ENCODE assay signal across 19 cellular contexts in genomic region chr1:7103322-7104052, GRCh38.
DNase-seq lines count a peak whose midpoint lies in the region; ATAC-seq, FAIRE-seq and TF ChIP-seq lines count a peak whose summit lies in the region.
"Had no signal": no experiment of that assay in that cellular context is flagged by ENCODE, and none has a peak within 500 bp of the region (broad histone marks: within the 10 kb centered on the region; RNA-seq: fewer than 3 reads in every experiment).

No MANE protein-coding gene starts in this region.

- H3K27me3 ChIP-seq in HepG2 (ENCODE audit: control insufficient read depth in 1 of 2, insufficient read depth in 2 of 2, low read length in 2 of 2) (peaks cover 0 to 4% of the 10 kb centered on the region in 2 experiments; a peak in 1 of 5 replicates), right lobe of liver (no peaks in the 10 kb centered on the region), GM12878 (replicated peaks in 1 of 2; ENCODE audit: control insufficient read depth in 2 of 2, insufficient read depth in 2 of 2, low read length in 1 of 2) (no peaks in the 10 kb centered on the region)

- TF ChIP-seq EP300 in HepG2 (IDR thresholded peaks at IDR 0.05; ENCODE audit: low read depth in 2 of 2, low read length in 2 of 2) (no peak), HepG2 (CRISPR knock-in tag; IDR thresholded peaks at IDR 0.05; ENCODE audit: borderline replicate concordance) (no peak), GM12878 (IDR thresholded peaks at IDR 0.05; ENCODE audit: borderline replicate concordance in 1 of 2, control insufficient read depth in 1 of 2, low read depth in 2 of 2, low read length in 2 of 2) (no peak)

- H3K79me2 ChIP-seq in HepG2 (ENCODE audit: insufficient read depth, low read length), result no peaks in the 10 kb centered on the region
- H3K79me2 ChIP-seq in GM12878 (ENCODE audit: control insufficient read depth, insufficient read depth, low read length), result no peaks in the 10 kb centered on the region

- BruUV-seq in HepG2 (replicated peaks; lab: Mats Ljungman, UMichigan) (no TSS peak), GM12878 (replicated peaks; lab: Mats Ljungman, UMichigan) (no TSS peak)

- in situ Hi-C loops in HepG2 (cut with HindIII; ENCODE audit: extremely low pct_ligation_motif_present, low pct_unique_long_range_greater_than_20kb), result no loop called here
- in situ Hi-C loops in GM12878 (cut with MboI), result no loop called here

- no peaks in the 10 kb centered on the region for H3K27me3 Mint-ChIP-seq in activated T-helper 1 cell treated with anti-CD3 and anti-CD28 coated beads, Interleukin-12 subunit alpha, Interleukin-12 subunit beta, Interleukin-2, Interleukin-4 antibody, amounts not matched to agents 30 ng/mL and 10 ng/mL and 1 ng/mL, durations not matched to agents 14 hours and 24 hours and 36 hours (ENCODE audit: insufficient read depth)
- H3K27me3 Mint-ChIP-seq in type B pancreatic cell, result peaks cover 19% of the 10 kb centered on the region

- no peak overlapping the region for H3K4me2 ChIP-seq in HepG2 (ENCODE audit: low read depth, low read length)
- H3K4me2 ChIP-seq in GM12878 (ENCODE audit: control insufficient read depth, insufficient read depth), result no peak overlapping the region

- intact Hi-C loops in HepG2 (cut with micrococcal nuclease; ENCODE audit: unreplicated experiment), result no loop called here
- intact Hi-C loops in right lobe of liver (cut with DNase I), result no loop called here
- intact Hi-C loops in GM12878 (cut with micrococcal nuclease; ENCODE audit: unreplicated experiment), result no loop called here
- intact Hi-C loops in activated T-helper 1 cell treated with anti-CD3 and anti-CD28 coated beads, Interleukin-12 subunit alpha, Interleukin-12 subunit beta, Interleukin-2, Interleukin-4 antibody, amounts not matched to agents 30 ng/mL and 10 ng/mL and 1 ng/mL, durations not matched to agents 14 hours and 24 hours and 36 hours (cut with micrococcal nuclease), result no loop called here
- intact Hi-C loops in mucosa of descending colon (cut with DNase I, micrococcal nuclease), result no loop called here

- H3K27ac ChIP-seq in HepG2 (ENCODE audit: extremely low read length, insufficient read depth, low read length) (no peak overlapping the region), right lobe of liver (no peak overlapping the region), GM12878 (ENCODE audit: control insufficient read depth, insufficient read depth) (no peak overlapping the region)
- H3K27ac ChIP-seq: BLaER1 treated with 17β-estradiol and CSF1 and Interleukin-3, amounts not matched to agents 10 nM and 100 nM had no signal

- H3K4me3 Mint-ChIP-seq in activated T-helper 1 cell treated with anti-CD3 and anti-CD28 coated beads, Interleukin-12 subunit alpha, Interleukin-12 subunit beta, Interleukin-2, Interleukin-4 antibody, amounts not matched to agents 30 ng/mL and 10 ng/mL and 1 ng/mL, durations not matched to agents 14 hours and 24 hours and 36 hours, result no peak overlapping the region
- no peak overlapping the region for H3K4me3 Mint-ChIP-seq in type B pancreatic cell
- H3K4me3 Mint-ChIP-seq: CD8-positive, alpha-beta T cell had no signal

- FAIRE-seq in HepG2 (lab: Jason Lieb, UNC), result peak; percentile 58
- peak; percentile 44 for FAIRE-seq in GM12878 (lab: Jason Lieb, UNC)
- FAIRE-seq: RCC 7860 had no signal

- TF ChIP-seq CTCF in HepG2 (CRISPR knock-in tag; IDR thresholded peaks at IDR 0.05) (no peak), right lobe of liver (IDR thresholded peaks at IDR 0.05) (no peak), GM12878 (IDR thresholded peaks at IDR 0.05 in 2 of 3, conservative IDR thresholded peaks at IDR 0.05 in 1 of 3; ENCODE audit: control insufficient read depth in 2 of 3, extremely low read depth in 1 of 3, insufficient read depth in 1 of 3, low read depth in 3 of 3, low read length in 3 of 3) (no peak), mucosa of descending colon (IDR thresholded peaks at IDR 0.05) (no peak), type B pancreatic cell (conservative IDR thresholded peaks at IDR 0.05) (no peak)

- 0 out of 2 replicates have a peak, but pooled peaks cover 4% of the 10 kb centered on the region for H3K9me3 ChIP-seq in HepG2 (ENCODE audit: low read length)
- no peaks in the 10 kb centered on the region for H3K9me3 ChIP-seq in right lobe of liver
- H3K9me3 ChIP-seq in GM12878 (replicated peaks; ENCODE audit: control insufficient read depth, insufficient read depth, low read length), result no peaks in the 10 kb centered on the region; the same call in 2 of the 3 replicates
- H3K9me3 ChIP-seq in mucosa of descending colon, result no peaks in the 10 kb centered on the region

- H3K36me3 ChIP-seq in HepG2 (replicated peaks in 1 of 2; ENCODE audit: control insufficient read depth in 1 of 2, insufficient read depth in 2 of 2, low read length in 2 of 2), result no peaks in the 10 kb centered on the region
- H3K36me3 ChIP-seq in right lobe of liver, result no peaks in the 10 kb centered on the region
- H3K36me3 ChIP-seq in GM12878 (ENCODE audit: control insufficient read depth in 2 of 2, insufficient read depth in 2 of 2, low read length in 1 of 2), result no peaks in the 10 kb centered on the region
- no peaks in the 10 kb centered on the region for H3K36me3 ChIP-seq in mucosa of descending colon (ENCODE audit: low read depth)
- H3K36me3 ChIP-seq: BLaER1 treated with 17β-estradiol and CSF1 and Interleukin-3, amounts not matched to agents 10 nM and 100 nM had no signal

- 75% methylated on average over 13 of the region's 13 CpGs for WGBS in HepG2 (ENCODE audit: low lambda C conversion rate)
- 81% methylated on average over 11 of the region's 13 CpGs for WGBS in right lobe of liver (ENCODE audit: insufficient coverage, low coverage, low lambda C conversion rate, missing lambda C conversion rate)
- WGBS in GM12878 (ENCODE audit: insufficient coverage, insufficient replicate concordance, low lambda C conversion rate, missing lambda C conversion rate), result 76% methylated on average over 13 of the region's 13 CpGs

- CTCF ChIA-PET in HepG2 (lab: Yijun Ruan, JAX; ENCODE audit: low intra/inter-chr PET ratio, low total read pairs) (no interaction called here), GM12878 (lab: Yijun Ruan, JAX) (no interaction called here)

- SMC1A ChIA-PET in GM12878 (lab: Charles Lee; ENCODE audit: uncharacterized antibody, unreplicated experiment), result no interaction called here

- H2AFZ ChIP-seq in HepG2 (ENCODE audit: low read length) (no peak overlapping the region), GM12878 (ENCODE audit: control insufficient read depth, low read depth, low read length) (no peak overlapping the region)

- TF ChIP-seq POLR2A in HepG2 (IDR thresholded peaks at IDR 0.05; ENCODE audit: insufficient read depth in 1 of 2, low read depth in 2 of 2, low read length in 2 of 2), result no peak
- TF ChIP-seq POLR2A in right lobe of liver (IDR thresholded peaks at IDR 0.05), result no peak
- TF ChIP-seq POLR2A in GM12878 (IDR thresholded peaks at IDR 0.05; ENCODE audit: low read depth, low read length), result no peak

- no peak for TF ChIP-seq RAD21 in HepG2 (CRISPR knock-in tag; IDR thresholded peaks at IDR 0.05)
- TF ChIP-seq RAD21 in GM12878 (IDR thresholded peaks at IDR 0.05; ENCODE audit: insufficient read depth, low read depth, low read length), result no peak

- POLR2A ChIA-PET in HepG2 (lab: Yijun Ruan, JAX) (no interaction called here), GM12878 (lab: Charles Lee) (no interaction called here)

- no peaks in the 10 kb centered on the region for H4K20me1 ChIP-seq in HepG2 (ENCODE audit: insufficient read depth, low read length)
- H4K20me1 ChIP-seq in GM12878 (ENCODE audit: control insufficient read depth, insufficient read depth), result no peaks in the 10 kb centered on the region

- H3K9ac ChIP-seq in HepG2 (ENCODE audit: insufficient read depth, low read depth, low read length) (no peak overlapping the region), GM12878 (ENCODE audit: control insufficient read depth, insufficient read depth, low read length) (no peak overlapping the region)
- H3K9ac ChIP-seq: BLaER1 treated with 17β-estradiol and CSF1 and Interleukin-3, amounts not matched to agents 10 nM and 100 nM had no signal

- H3K4me1 Mint-ChIP-seq in activated T-helper 1 cell treated with anti-CD3 and anti-CD28 coated beads, Interleukin-12 subunit alpha, Interleukin-12 subunit beta, Interleukin-2, Interleukin-4 antibody, amounts not matched to agents 30 ng/mL and 10 ng/mL and 1 ng/mL, durations not matched to agents 14 hours and 24 hours and 36 hours (ENCODE audit: low read depth), result no peaks in the 10 kb centered on the region
- no peaks in the 10 kb centered on the region for H3K4me1 Mint-ChIP-seq in type B pancreatic cell (ENCODE audit: unreplicated experiment)

- H3K9me3 Mint-ChIP-seq in activated T-helper 1 cell treated with anti-CD3 and anti-CD28 coated beads, Interleukin-12 subunit alpha, Interleukin-12 subunit beta, Interleukin-2, Interleukin-4 antibody, amounts not matched to agents 30 ng/mL and 10 ng/mL and 1 ng/mL, durations not matched to agents 14 hours and 24 hours and 36 hours, result no peaks in the 10 kb centered on the region
- no peaks in the 10 kb centered on the region for H3K9me3 Mint-ChIP-seq in type B pancreatic cell
- H3K9me3 Mint-ChIP-seq: CD8-positive, alpha-beta T cell had no signal

- H3K4me1 ChIP-seq in HepG2 (ENCODE audit: insufficient read depth, low read length), result no peaks in the 10 kb centered on the region
- peaks cover 0 to 25% (median 3%) of the 10 kb centered on the region in 4 donors for H3K4me1 ChIP-seq in right lobe of liver
- H3K4me1 ChIP-seq in GM12878 (ENCODE audit: control insufficient read depth, insufficient read depth, low read length), result no peaks in the 10 kb centered on the region; the same call in 1 of the 2 replicates
- no peaks in the 10 kb centered on the region for H3K4me1 ChIP-seq in mucosa of descending colon (ENCODE audit: low read depth)

- RAD21 ChIA-PET in GM12878 (lab: Charles Lee; ENCODE audit: unreplicated experiment), result no interaction called here

- DNase-seq in HepG2 (ENCODE audit: low spot score) (no peak), right lobe of liver (no peak), GM12878 (ENCODE audit: low read depth, low spot score) (no peak), left kidney (ENCODE audit: low read depth, low spot score) (peak; percentile 15), mucosa of descending colon (no peak), type B pancreatic cell (ENCODE audit: extremely low spot score, unreplicated experiment) (no peak)
- no peak for DNase-seq in activated T-helper 1 cell treated with anti-CD3 and anti-CD28 coated beads, Interleukin-12 subunit alpha, Interleukin-12 subunit beta, Interleukin-2, Interleukin-4 antibody, amounts not matched to agents 30 ng/mL and 10 ng/mL and 1 ng/mL, durations not matched to agents 14 hours and 24 hours and 36 hours (ENCODE audit: low spot score)
- DNase-seq: 8988T; CD8-positive, alpha-beta T cell; EL; NCI-H1105 treated with DMSO at 0.1 percent for 48 hours; NCI-H1694; NCI-H2227 treated with DMSO at 0.1 percent for 48 hours; NCI-H510A treated with DMSO at 0.1 percent for 48 hours; NCI-H774; Right ventricle myocardium superior had no signal

- H3K36me3 Mint-ChIP-seq in activated T-helper 1 cell treated with anti-CD3 and anti-CD28 coated beads, Interleukin-12 subunit alpha, Interleukin-12 subunit beta, Interleukin-2, Interleukin-4 antibody, amounts not matched to agents 30 ng/mL and 10 ng/mL and 1 ng/mL, durations not matched to agents 14 hours and 24 hours and 36 hours (ENCODE audit: low read depth), result no peaks in the 10 kb centered on the region
- H3K36me3 Mint-ChIP-seq in type B pancreatic cell, result no peaks in the 10 kb centered on the region
- H3K36me3 Mint-ChIP-seq: CD8-positive, alpha-beta T cell had no signal

- H3K4me3 ChIP-seq in HepG2 (replicated peaks in 1 of 3; ENCODE audit: insufficient read depth in 1 of 3, low read depth in 2 of 3, low read length in 3 of 3) (no peak overlapping the region), right lobe of liver (no peak overlapping the region), GM12878 (no peak overlapping the region), mucosa of descending colon (no peak overlapping the region)
- H3K4me3 ChIP-seq: BLaER1 treated with 17β-estradiol and CSF1 and Interleukin-3, amounts not matched to agents 10 nM and 100 nM had no signal

- H3K27ac Mint-ChIP-seq in activated T-helper 1 cell treated with anti-CD3 and anti-CD28 coated beads, Interleukin-12 subunit alpha, Interleukin-12 subunit beta, Interleukin-2, Interleukin-4 antibody, amounts not matched to agents 30 ng/mL and 10 ng/mL and 1 ng/mL, durations not matched to agents 14 hours and 24 hours and 36 hours, result no peak overlapping the region
- H3K27ac Mint-ChIP-seq in type B pancreatic cell, result no peak overlapping the region
- H3K27ac Mint-ChIP-seq: CD8-positive, alpha-beta T cell had no signal

- ATAC-seq in HepG2 (no peak), right lobe of liver (no peak), GM12878 (no peak), HG03159 (IDR thresholded peaks at IDR 0.05; ENCODE audit: unreplicated experiment) (no peak), mucosa of descending colon (no peak)
- ATAC-seq: CD8-positive, alpha-beta T cell had no signal

Comparison
In these comparisons a context has a peak if more than half of its experiments do, and no peak if none do; other contexts are left out.
1. Of the 75 proteins assayed by ChIP-seq in both HepG2 and GM12878: peak only in HepG2: HDAC6 and NBN; only in GM12878: CHD4; in both: none; in neither: 72.